Comparison of ENCODE assay signal across 1 cellular context in the genomic region with DNA sequence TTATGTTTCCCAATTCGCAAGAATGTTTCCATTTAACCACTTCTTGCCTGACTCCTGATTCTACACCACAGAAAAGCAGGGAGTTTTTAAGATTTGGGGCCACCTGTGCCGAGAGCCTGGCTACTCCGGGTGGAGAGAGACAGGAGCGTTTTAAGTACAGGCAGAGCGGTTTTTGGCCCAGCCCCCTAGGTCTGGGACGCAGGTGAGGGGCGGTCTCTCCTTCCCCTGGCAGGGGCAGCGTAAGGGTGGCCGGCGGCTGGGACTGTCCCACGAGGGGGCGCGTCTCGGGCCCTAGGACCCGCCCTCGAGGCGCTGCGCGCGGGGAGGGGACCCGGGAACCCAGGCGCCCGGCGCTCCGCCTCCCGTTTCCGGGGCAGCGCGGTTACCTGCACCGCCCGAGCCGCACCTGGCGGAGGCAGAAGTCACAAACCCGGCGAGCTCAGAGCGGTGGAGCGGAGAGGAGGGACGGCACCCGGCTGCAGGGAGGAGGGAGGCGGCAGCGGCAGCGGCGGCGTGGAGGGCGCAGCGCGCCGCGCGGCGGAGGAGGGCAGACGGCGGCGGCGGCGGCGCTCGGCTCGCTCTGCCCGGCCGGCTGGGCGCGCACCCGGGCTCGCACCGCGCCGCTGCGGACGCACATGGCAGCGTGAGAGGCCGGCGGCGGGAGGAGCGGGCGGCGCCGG.
TF ChIP-seq lines count a peak whose summit lies in the region.

Gene WWC1, plus strand, starts transcription at position 365 of the 680 bp plus-strand sequence. CDS start 508 bp downstream, outside the sequence.

TF ChIP-seq in H1, 55 proteins besides CTCF, POLR2A, EP300 and RAD21 (continued from another document):
- peak; percentile 87 for TF ChIP-seq BACH1 (IDR thresholded peaks at IDR 0.05; ENCODE audit: low read length)
- peak; percentile 86 for TF ChIP-seq POLR2AphosphoS5 (IDR thresholded peaks at IDR 0.05; ENCODE audit: low read depth, low read length)
- peak; percentile 96 to 98; a peak in 2 of 4 replicates for TF ChIP-seq HDAC2 (IDR thresholded peaks at IDR 0.05; ENCODE audit: borderline replicate concordance in 1 of 2, low read depth in 2 of 2, low read length in 2 of 2)
- TF ChIP-seq, protein P1, sequence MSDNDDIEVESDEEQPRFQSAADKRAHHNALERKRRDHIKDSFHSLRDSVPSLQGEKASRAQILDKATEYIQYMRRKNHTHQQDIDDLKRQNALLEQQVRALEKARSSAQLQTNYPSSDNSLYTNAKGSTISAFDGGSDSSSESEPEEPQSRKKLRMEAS (IDR thresholded peaks at IDR 0.05), result peak; percentile 61; the same call in 1 of the 2 replicates
- peak; percentile 87 for TF ChIP-seq TBP (IDR thresholded peaks at IDR 0.05; ENCODE audit: low read depth, low read length)
- peak in 1 of 2 experiments; percentile 64; a peak in 3 of 4 replicates for TF ChIP-seq SIN3A (conservative IDR thresholded peaks at IDR 0.05 in 1 of 2, IDR thresholded peaks at IDR 0.05 in 1 of 2; ENCODE audit: low read depth in 1 of 2, low read length in 2 of 2)
- TF ChIP-seq BCL11A (IDR thresholded peaks at IDR 0.05; ENCODE audit: low read depth in 2 of 2, low read length in 2 of 2), result no peak
- peak; percentile 59 for TF ChIP-seq ASH2L (IDR thresholded peaks at IDR 0.05; ENCODE audit: low read length)
- no peak for TF ChIP-seq CTBP2 (IDR thresholded peaks at IDR 0.05; ENCODE audit: borderline replicate concordance, insufficient read depth, insufficient read length, low read length)
